ENCODE assay signal across 32 cellular contexts in genomic region chr4:165974647-165975335, GRCh38.
DNase-seq lines count a peak whose midpoint lies in the region; ATAC-seq, FAIRE-seq and TF ChIP-seq lines count a peak whose summit lies in the region.
"Had no signal": no experiment of that assay in that cellular context is flagged by ENCODE, and none has a peak within 500 bp of the region (broad histone marks: within the 10 kb centered on the region; RNA-seq: fewer than 3 reads in every experiment).

No MANE protein-coding gene starts in this region.

- H3K4me3 ChIP-seq in Loucy (ENCODE audit: low read length, poor library complexity, severe bottlenecking) (no peak overlapping the region), astrocyte of the cerebellum (ENCODE audit: low read depth, low read length) (no peak overlapping the region), small intestine (ENCODE audit: low read depth in 1 of 2, low read length in 2 of 2) (no peak overlapping the region)
- H3K4me3 ChIP-seq: GM12878, left ventricle myocardium inferior, spleen, testis, vagina had no signal

- H3K27me3 Mint-ChIP-seq in activated CD4-positive, alpha-beta T cell treated with anti-CD3 and anti-CD28 coated beads, Interleukin-2, amount 10 ng/mL, durations not matched to agents 24 days and 14 days, result no peaks in the 10 kb centered on the region
- H3K27me3 Mint-ChIP-seq: activated naive CD8-positive, alpha-beta T cell treated with anti-CD3 and anti-CD28 coated beads, Interleukin-2, amount 10 ng/mL, durations not matched to agents 7 days and 5 days had no signal

- peak; percentile 15 for DNase-seq in Daoy (ENCODE audit: low read depth)
- DNase-seq in astrocyte of the cerebellum (ENCODE audit: low read depth), result peak; percentile 47
- DNase-seq in glomerular visceral epithelial cell (ENCODE audit: extremely low spot score), result peak; percentile 58
- DNase-seq in activated CD4-positive, alpha-beta T cell treated with anti-CD3 and anti-CD28 coated beads, Interleukin-2, amount 10 ng/mL, durations not matched to agents 24 days and 14 days, result no peak
- DNase-seq in NCI-H82 (lab: John Stamatoyannopoulos, UW), result no peak
- no peak for DNase-seq in small intestine
- DNase-seq: activated CD4-positive, CD25-positive, alpha-beta regulatory T cell; activated gamma-delta T cell treated with Interleukin-2 at 50 U/mL for 16 hours; activated naive CD8-positive, alpha-beta T cell treated with anti-CD3 and anti-CD28 coated beads, Interleukin-2, amount 10 ng/mL, durations not matched to agents 7 days and 5 days; activated T-cell treated with anti-CD3 and anti-CD28 coated beads, Interleukin-2, amount 50 U/mL, for 48 hours; DND-41; KBM-7; left ventricle myocardium inferior; NCI-H1436; NCI-H446; NCI-H748 treated with DMSO at 0.1 percent for 48 hours; right cardiac atrium; RPMI8226; SK-N-SH; spleen; stimulated activated CD4-positive, alpha-beta T cell treated with anti-CD3 and anti-CD28 coated beads, Interleukin-2, amount 100 ng/mL, for 24 hours; stimulated activated naive CD8-positive, alpha-beta T cell treated with anti-CD3 and anti-CD28 coated beads, Interleukin-15, Interleukin-2, amounts not matched to agents 100 U/mL and 50 U/mL, for 24 hours; testis had no signal

- peak overlapping the region; percentile 15 for H3K4me2 ChIP-seq in Loucy (ENCODE audit: low read depth, low read length, poor library complexity, severe bottlenecking)
- H3K4me2 ChIP-seq: SK-N-SH had no signal

- TF ChIP-seq CTCF in Loucy (conservative IDR thresholded peaks at IDR 0.05; ENCODE audit: low read length) (no peak), astrocyte of the cerebellum (IDR thresholded peaks at IDR 0.05; ENCODE audit: low read depth, low read length, missing control alignments) (no peak)

- peaks cover 8% of the 10 kb centered on the region for H3K4me1 ChIP-seq in Loucy (ENCODE audit: insufficient read depth, low read length, poor library complexity, severe bottlenecking)
- H3K4me1 ChIP-seq in small intestine (ENCODE audit: control insufficient read depth in 2 of 2, insufficient read depth in 1 of 2, low read depth in 1 of 2, low read length in 1 of 2), result peaks cover 0 to 4% of the 10 kb centered on the region in 2 donors
- H3K4me1 ChIP-seq: left ventricle myocardium inferior, spleen, testis, vagina had no signal

- in situ Hi-C loops in astrocyte of the cerebellum (cut with HindIII; ENCODE audit: low sequenced_read_pairs), result no loop called here

- no peaks in the 10 kb centered on the region for H3K9me2 ChIP-seq in Loucy (replicated peaks; ENCODE audit: low read depth, low read length)
- H3K9me2 ChIP-seq: SK-N-SH had no signal

- no peak for ATAC-seq in GM19351 (IDR thresholded peaks at IDR 0.05; ENCODE audit: unreplicated experiment)
- ATAC-seq: GM12878; right cardiac atrium; stimulated activated naive CD8-positive, alpha-beta T cell treated with anti-CD3 and anti-CD28 coated beads, Interleukin-15, Interleukin-2, amounts not matched to agents 100 U/mL and 50 U/mL, for 24 hours had no signal

- H3K27me3 ChIP-seq in Loucy (ENCODE audit: insufficient read depth, low read length, poor library complexity, severe bottlenecking) (no peaks in the 10 kb centered on the region), small intestine (ENCODE audit: control insufficient read depth in 2 of 2, insufficient read depth in 2 of 2, low read length in 2 of 2) (no peaks in the 10 kb centered on the region)
- H3K27me3 ChIP-seq: spleen, testis, vagina had no signal

- intact Hi-C loops in activated CD4-positive, alpha-beta T cell treated with anti-CD3 and anti-CD28 coated beads, Interleukin-2, amount 10 ng/mL, durations not matched to agents 24 days and 14 days (cut with micrococcal nuclease), result no loop called here

- no peaks in the 10 kb centered on the region for H3K9me3 Mint-ChIP-seq in activated CD4-positive, alpha-beta T cell treated with anti-CD3 and anti-CD28 coated beads, Interleukin-2, amount 10 ng/mL, durations not matched to agents 24 days and 14 days

- H3K27ac Mint-ChIP-seq in activated CD4-positive, alpha-beta T cell treated with anti-CD3 and anti-CD28 coated beads, Interleukin-2, amount 10 ng/mL, durations not matched to agents 24 days and 14 days, result no peak overlapping the region
- H3K27ac Mint-ChIP-seq: activated naive CD8-positive, alpha-beta T cell treated with anti-CD3 and anti-CD28 coated beads, Interleukin-2, amount 10 ng/mL, durations not matched to agents 7 days and 5 days; brain; CD14-positive monocyte had no signal

- H3K79me2 ChIP-seq in Loucy (ENCODE audit: insufficient read depth, low read length), result no peaks in the 10 kb centered on the region

- no peaks in the 10 kb centered on the region for H3K36me3 Mint-ChIP-seq in activated CD4-positive, alpha-beta T cell treated with anti-CD3 and anti-CD28 coated beads, Interleukin-2, amount 10 ng/mL, durations not matched to agents 24 days and 14 days (ENCODE audit: low read depth)
- H3K36me3 Mint-ChIP-seq: activated naive CD8-positive, alpha-beta T cell treated with anti-CD3 and anti-CD28 coated beads, Interleukin-2, amount 10 ng/mL, durations not matched to agents 7 days and 5 days; brain; CD14-positive monocyte had no signal

- H3K36me3 ChIP-seq in Loucy (ENCODE audit: insufficient read depth, low read length) (no peaks in the 10 kb centered on the region), small intestine (ENCODE audit: control insufficient read depth in 2 of 2, insufficient read depth in 2 of 2, low read length in 2 of 2) (no peaks in the 10 kb centered on the region)
- H3K36me3 ChIP-seq: left ventricle myocardium inferior, spleen, vagina had no signal

- H3K27ac ChIP-seq in small intestine (ENCODE audit: low read depth in 1 of 2, low read length in 1 of 2), result no peak overlapping the region
- H3K27ac ChIP-seq: left ventricle myocardium inferior, spleen, testis, vagina had no signal

- no peaks in the 10 kb centered on the region for H3K4me1 Mint-ChIP-seq in activated CD4-positive, alpha-beta T cell treated with anti-CD3 and anti-CD28 coated beads, Interleukin-2, amount 10 ng/mL, durations not matched to agents 24 days and 14 days
- H3K4me1 Mint-ChIP-seq: activated naive CD8-positive, alpha-beta T cell treated with anti-CD3 and anti-CD28 coated beads, Interleukin-2, amount 10 ng/mL, durations not matched to agents 7 days and 5 days; brain; CD14-positive monocyte had no signal

- no peaks in the 10 kb centered on the region for H3F3A ChIP-seq in Loucy (ENCODE audit: low read depth)

- H3K9ac ChIP-seq in Loucy (ENCODE audit: low read depth, low read length, poor library complexity, severe bottlenecking), result no peak overlapping the region
- H3K9ac ChIP-seq: SK-N-SH had no signal

- H2AFZ ChIP-seq in Loucy (ENCODE audit: low read length), result no peak overlapping the region

- FAIRE-seq in small intestine (lab: Jason Lieb, UNC), result no peak
- FAIRE-seq: A204.1, GM12878, GM19239, H1 had no signal

- no peak overlapping the region for H3K4me3 Mint-ChIP-seq in activated CD4-positive, alpha-beta T cell treated with anti-CD3 and anti-CD28 coated beads, Interleukin-2, amount 10 ng/mL, durations not matched to agents 24 days and 14 days
- H3K4me3 Mint-ChIP-seq: activated naive CD8-positive, alpha-beta T cell treated with anti-CD3 and anti-CD28 coated beads, Interleukin-2, amount 10 ng/mL, durations not matched to agents 7 days and 5 days; brain; CD14-positive monocyte had no signal

- H3K9me3 ChIP-seq in Loucy (ENCODE audit: insufficient read depth, low read depth, low read length) (no peaks in the 10 kb centered on the region), small intestine (ENCODE audit: control insufficient read depth, low read depth) (no peaks in the 10 kb centered on the region)
- H3K9me3 ChIP-seq: left ventricle myocardium inferior, SK-N-SH, testis, vagina had no signal

- H4K20me1 ChIP-seq in Loucy (ENCODE audit: insufficient read depth, low read length, poor library complexity, severe bottlenecking), result no peaks in the 10 kb centered on the region

- WGBS in small intestine, 3 donors, result 78 to 98% (median 85%) methylated on average over 5 of the region's 5 CpGs

Comparison
In these comparisons a context has a peak if more than half of its experiments do, and no peak if none do; other contexts are left out.
1. DNase-seq: peak in Daoy (single experiment), astrocyte of the cerebellum (single experiment) and glomerular visceral epithelial cell (single experiment); none in activated CD4-positive, alpha-beta T cell treated with anti-CD3 and anti-CD28 coated beads, Interleukin-2, amount 10 ng/mL, durations not matched to agents 24 days and 14 days (single experiment), NCI-H82 (single experiment) and small intestine (single experiment).